Comparison of ENCODE assay signal across 5 cellular contexts in genomic region chr6:138476116-138476515, GRCh38.
"Had no signal": no experiment of that assay in that cellular context is flagged by ENCODE, and none has a peak within 500 bp of the region (broad histone marks: within the 10 kb centered on the region; RNA-seq: fewer than 3 reads in every experiment).

No MANE protein-coding gene starts in this region.

- ATAC-seq: GM23338 had no signal

- H3K4me3 ChIP-seq: GM23338 had no signal

- DNase-seq: H9, HCEC 1CT, HFFc6, KG1 had no signal
